8 cellular contexts compared by ENCODE assay signal in genomic region chr10:125048101-125048864, GRCh38.
A peak's percentile ranks its signal among the peaks of the same experiment; 100 is the strongest.
DNase-seq lines count a peak whose midpoint lies in the region; ATAC-seq and TF ChIP-seq lines count a peak whose summit lies in the region.

No MANE protein-coding gene starts in this region.

- ATAC-seq in GM21576 (IDR thresholded peaks at IDR 0.05; ENCODE audit: unreplicated experiment) (peak; percentile 94), HG02571 (IDR thresholded peaks at IDR 0.05; ENCODE audit: unreplicated experiment) (no peak)

- TF ChIP-seq POLR2A in prostate gland (IDR thresholded peaks at IDR 0.05), result no peak

- H3K9me3 Mint-ChIP-seq in activated naive CD4-positive, alpha-beta T cell treated with anti-CD3 and anti-CD28 coated beads, Interleukin-2, amount 10 ng/mL, durations not matched to agents 7 days and 5 days, result no peaks in the 10 kb centered on the region

- CTCF ChIA-PET in activated naive CD4-positive, alpha-beta T cell treated with anti-CD3 and anti-CD28 coated beads, Interleukin-2, amount 10 ng/mL, durations not matched to agents 7 days and 5 days (lab: Charles Lee), result interaction anchor here (0.9 to 2.1 kb wide), 9 partner anchors 8 to 582 kb away, joined by 3 to 11 read pairs (median 5); no protein-coding TSS in a partner anchor

- TF ChIP-seq RAD21 in Ishikawa (IDR thresholded peaks at IDR 0.05; ENCODE audit: low read depth), result peak; percentile 98

- peak; percentile 98 for TF ChIP-seq CTCF in cardiac muscle cell (IDR thresholded peaks at IDR 0.05; ENCODE audit: low read depth, low read length)
- peak; percentile 82 to 94 (median 94) for TF ChIP-seq CTCF in prostate gland (IDR thresholded peaks at IDR 0.05)

- H3K4me3 ChIP-seq in cardiac muscle cell, result no peak overlapping the region
- H3K4me3 ChIP-seq in prostate gland, result no peak overlapping the region

- H3K27me3 ChIP-seq in cardiac muscle cell (no peaks in the 10 kb centered on the region), prostate gland (replicated peaks; ENCODE audit: insufficient read depth) (no peaks in the 10 kb centered on the region)

- peak; percentile 24; the same call in 1 of the 2 replicates for TF ChIP-seq EP300 in Ishikawa (IDR thresholded peaks at IDR 0.05; ENCODE audit: borderline replicate concordance)

- intact Hi-C loops in prostate gland (cut with DNase I), result loop anchor here (5.0 to 10.0 kb wide), 3 partner anchors 46 to 587 kb away; no protein-coding TSS in a partner anchor

- H3K36me3 ChIP-seq in cardiac muscle cell (no peaks in the 10 kb centered on the region), prostate gland (no peaks in the 10 kb centered on the region)

- no peak overlapping the region for H3K4me3 Mint-ChIP-seq in activated naive CD4-positive, alpha-beta T cell treated with anti-CD3 and anti-CD28 coated beads, Interleukin-2, amount 10 ng/mL, durations not matched to agents 7 days and 5 days

- DNase-seq in EL (peak; percentile 84), SK-MEL-5 (ENCODE audit: low read depth, low spot score) (peak; percentile 90), cardiac muscle cell (ENCODE audit: low read depth in 1 of 2, low spot score in 1 of 2) (peak; percentile 91 to 92), prostate gland (ENCODE audit: low spot score) (peak; percentile 81)
- peak; percentile 73 for DNase-seq in activated naive CD4-positive, alpha-beta T cell treated with anti-CD3 and anti-CD28 coated beads, Interleukin-2, amount 10 ng/mL, durations not matched to agents 7 days and 5 days

- peaks cover 32% of the 10 kb centered on the region for H3K27me3 Mint-ChIP-seq in activated naive CD4-positive, alpha-beta T cell treated with anti-CD3 and anti-CD28 coated beads, Interleukin-2, amount 10 ng/mL, durations not matched to agents 7 days and 5 days

- in situ Hi-C loops in SK-MEL-5 (cut with HindIII; ENCODE audit: low pct_unique_long_range_greater_than_20kb, low sequenced_read_pairs), result no loop called here

- no peaks in the 10 kb centered on the region for H3K9me3 ChIP-seq in cardiac muscle cell (ENCODE audit: low read depth)
- no peaks in the 10 kb centered on the region for H3K9me3 ChIP-seq in prostate gland

- 37% methylated on average over 16 of the region's 16 CpGs for WGBS in prostate gland

- H3K27ac ChIP-seq in cardiac muscle cell, result peak overlapping the region; percentile 71
- peak overlapping the region; percentile 28 to 65 for H3K27ac ChIP-seq in prostate gland

- no peaks in the 10 kb centered on the region for H3K4me1 Mint-ChIP-seq in activated naive CD4-positive, alpha-beta T cell treated with anti-CD3 and anti-CD28 coated beads, Interleukin-2, amount 10 ng/mL, durations not matched to agents 7 days and 5 days

- H3K27ac Mint-ChIP-seq in activated naive CD4-positive, alpha-beta T cell treated with anti-CD3 and anti-CD28 coated beads, Interleukin-2, amount 10 ng/mL, durations not matched to agents 7 days and 5 days, result no peak overlapping the region

- H3K36me3 Mint-ChIP-seq in activated naive CD4-positive, alpha-beta T cell treated with anti-CD3 and anti-CD28 coated beads, Interleukin-2, amount 10 ng/mL, durations not matched to agents 7 days and 5 days, result no peaks in the 10 kb centered on the region

- peaks cover 25% of the 10 kb centered on the region for H3K4me1 ChIP-seq in cardiac muscle cell (ENCODE audit: low read depth)
- peaks cover 17% of the 10 kb centered on the region for H3K4me1 ChIP-seq in prostate gland (replicated peaks)

TF ChIP-seq in Ishikawa, 13 proteins besides CTCF, POLR2A, EP300 and RAD21:
- TF ChIP-seq FOXM1 (IDR thresholded peaks at IDR 0.05; ENCODE audit: borderline replicate concordance, low read depth) (no peak), EGR1 (IDR thresholded peaks at IDR 0.05) (no peak), NFIC (IDR thresholded peaks at IDR 0.05) (no peak; the same call in 1 of the 2 replicates), TCF12 (IDR thresholded peaks at IDR 0.05; ENCODE audit: low read depth) (peak; percentile 55; the same call in 1 of the 2 replicates), TEAD4 (IDR thresholded peaks at IDR 0.05) (no peak), MAX (IDR thresholded peaks at IDR 0.05) (peak; percentile 78), USF1 (IDR thresholded peaks at IDR 0.05) (peak; percentile 81), CEBPB (IDR thresholded peaks at IDR 0.05) (no peak), TAF1 (IDR thresholded peaks at IDR 0.05; ENCODE audit: low read depth) (no peak), YY1 (IDR thresholded peaks at IDR 0.05; ENCODE audit: low read depth) (peak; percentile 42; the same call in 1 of the 2 replicates), CREB1 (IDR thresholded peaks at IDR 0.05; ENCODE audit: low read depth) (no peak)
